ENCODE assay signal across 9 cellular contexts in genomic region chr17:57097832-57098421, GRCh38. TPM values are rescaled to one million over a fixed set of nuclear protein-coding genes. Genes with fewer than 3 reads are reported as not detected.
DNase-seq lines count a peak whose midpoint lies in the region; ATAC-seq and TF ChIP-seq lines count a peak whose summit lies in the region.
"Had no signal": no experiment of that assay in that cellular context is flagged by ENCODE, and none has a peak within 500 bp of the region (broad histone marks: within the 10 kb centered on the region; RNA-seq: fewer than 3 reads in every experiment).

No MANE protein-coding gene starts in this region.

- H3K27ac ChIP-seq in upper lobe of right lung = no peak overlapping the region
- H3K27ac ChIP-seq in effector memory CD4-positive, alpha-beta T cell (ENCODE audit: insufficient read depth, low read length, poor library complexity, severe bottlenecking) = no peak overlapping the region

- H3K36me3 ChIP-seq in upper lobe of right lung = no peaks in the 10 kb centered on the region
- H3K36me3 ChIP-seq in effector memory CD4-positive, alpha-beta T cell (ENCODE audit: control insufficient read depth, insufficient read depth, low read length) = no peaks in the 10 kb centered on the region

- TF ChIP-seq CTCF in upper lobe of right lung (IDR thresholded peaks at IDR 0.05) = no peak

- no peaks in the 10 kb centered on the region for H3K9me3 ChIP-seq in upper lobe of right lung
- H3K9me3 ChIP-seq in effector memory CD4-positive, alpha-beta T cell (ENCODE audit: control insufficient read depth, low read length) = no peaks in the 10 kb centered on the region

- H3K4me3 ChIP-seq in upper lobe of right lung = no peak overlapping the region
- H3K4me3 ChIP-seq in effector memory CD4-positive, alpha-beta T cell (ENCODE audit: insufficient read depth, low read depth, low read length, poor library complexity, severe bottlenecking) = no peak overlapping the region

- H3K27me3 ChIP-seq in upper lobe of right lung = no peaks in the 10 kb centered on the region
- H3K27me3 ChIP-seq in effector memory CD4-positive, alpha-beta T cell (replicated peaks; ENCODE audit: control insufficient read depth, insufficient read depth, low read length, poor library complexity, severe bottlenecking) = no peaks in the 10 kb centered on the region

- ATAC-seq in HG02759 (IDR thresholded peaks at IDR 0.05; ENCODE audit: unreplicated experiment) (no peak), upper lobe of right lung (no peak)

- DNase-seq in AG08395 (ENCODE audit: low spot score) (peak; percentile 90), NCI-H1417 (lab: John Stamatoyannopoulos, UW) (peak; percentile 32 to 79 (median 55)), cerebellum (ENCODE audit: low spot score) (peak; percentile 80), lung microvascular endothelial cell (ENCODE audit: low read depth in 2 of 2) (peak; percentile 73 to 88), upper lobe of right lung (no peak), hippocampal formation (lab: John Stamatoyannopoulos, UW) (no peak)
- DNase-seq in effector memory CD4-positive, alpha-beta T cell = no peak
- DNase-seq: NCI-H510A had no signal

- H3K4me1 ChIP-seq in upper lobe of right lung = peaks cover 23% of the 10 kb centered on the region
- no peaks in the 10 kb centered on the region for H3K4me1 ChIP-seq in effector memory CD4-positive, alpha-beta T cell (ENCODE audit: control insufficient read depth, insufficient read depth, low read length, poor library complexity, severe bottlenecking)

- intact Hi-C loops in upper lobe of right lung (cut with DNase I) = no loop called here

RNA-seq across cellular contexts. Expression of gene AKAP1, which starts 12.9 kb away (rescaled TPM):
- total RNA-seq in cerebellum (23.0 TPM), lung microvascular endothelial cell (17.2 and 21.2 TPM in 2 replicates), upper lobe of right lung (59.9 TPM)

Comparison
In these comparisons a context has a peak if more than half of its experiments do, and no peak if none do; other contexts are left out.
1. DNase-seq: peak in AG08395 (single experiment), NCI-H1417 (3 of 3), cerebellum (single experiment) and lung microvascular endothelial cell (2 of 2); none in upper lobe of right lung (single experiment), effector memory CD4-positive, alpha-beta T cell (0 of 3) and hippocampal formation (0 of 2).